25 cellular contexts compared by ENCODE assay signal in the genomic region with DNA sequence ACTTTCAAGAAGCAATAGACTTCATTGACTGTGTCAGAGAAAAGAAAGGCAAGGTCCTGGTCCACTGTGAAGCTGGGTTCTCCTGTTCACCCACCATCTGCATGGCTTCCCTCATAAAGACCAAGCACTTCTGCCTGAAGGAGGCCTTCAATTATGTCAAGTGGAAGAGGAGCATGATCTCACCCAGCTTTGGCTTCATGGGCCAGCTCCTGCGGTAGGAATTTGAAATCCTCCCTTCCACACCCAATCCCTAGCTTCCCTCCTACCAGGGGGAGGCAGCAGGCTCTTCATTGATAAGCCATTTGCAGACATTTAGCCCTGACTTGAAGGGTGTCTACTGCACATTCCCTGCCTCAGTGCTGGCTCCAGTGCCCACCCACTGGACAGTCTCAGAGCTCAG.
"Had no signal": no experiment of that assay in that cellular context is flagged by ENCODE, and none has a peak within 500 bp of the region (broad histone marks: within the 10 kb centered on the region; RNA-seq: fewer than 3 reads in every experiment).

No MANE protein-coding gene starts in this region.

- H3K4me2 ChIP-seq: neural progenitor cell had no signal

- H3K4me1 ChIP-seq: neural progenitor cell, parathyroid adenoma had no signal

- H3K27me3 ChIP-seq: ovary, testis had no signal

- DNase-seq: natural killer cell; occipital lobe; psoas muscle; right lobe of liver; sigmoid colon; small intestine; stimulated activated CD4-positive, alpha-beta T cell treated with anti-CD3 and anti-CD28 coated beads, Interleukin-15, amount 100 ng/mL, for 24 hours; stimulated activated CD4-positive, alpha-beta T cell treated with anti-CD3 and anti-CD28 coated beads, Interleukin-4, amount 100 ng/mL, for 1 hour; stimulated activated CD4-positive, alpha-beta T cell treated with anti-CD3 and anti-CD28 coated beads, Interleukin-4, amount 100 ng/mL, for 4 hours; stimulated activated CD8-positive, alpha-beta memory T cell treated with anti-CD3 and anti-CD28 coated beads, Interleukin-4, amount 100 ng/mL, for 48 hours; stimulated activated naive CD4-positive, alpha-beta T cell; stimulated activated naive CD8-positive, alpha-beta T cell treated with anti-CD3 and anti-CD28 coated beads, Interleukin-15, amount 100 ng/mL, for 72 hours; stimulated activated naive CD8-positive, alpha-beta T cell treated with anti-CD3 and anti-CD28 coated beads, Interleukin-15, Interleukin-2, amounts not matched to agents 100 U/mL and 50 U/mL, for 24 hours; substantia nigra; testis; tibial artery; transverse colon; upper lobe of right lung; uterus had no signal

- H3K4me3 ChIP-seq: neural progenitor cell, ovary, psoas muscle, right lobe of liver, sigmoid colon, suprapubic skin, testis, tibial artery, transverse colon, upper lobe of right lung, uterus had no signal

- H3K27ac ChIP-seq: neural progenitor cell, ovary, parathyroid adenoma, psoas muscle, right lobe of liver, sigmoid colon, suprapubic skin, testis, tibial artery, transverse colon, upper lobe of right lung, uterus had no signal

- H3K9me3 ChIP-seq: ovary, psoas muscle, right lobe of liver, sigmoid colon, suprapubic skin, testis, tibial artery, transverse colon, upper lobe of right lung, uterus had no signal

- H2AFZ ChIP-seq: neural progenitor cell, parathyroid adenoma had no signal

- H3K9ac ChIP-seq: neural progenitor cell, parathyroid adenoma had no signal

- H3K36me3 ChIP-seq: neural progenitor cell, ovary, right lobe of liver, sigmoid colon, suprapubic skin, tibial artery, transverse colon, upper lobe of right lung, uterus had no signal

- ATAC-seq: natural killer cell; psoas muscle; right cardiac atrium; right lobe of liver; stimulated activated memory B cell treated with anti-CD40 and anti-IgM and Interleukin-4, amounts not matched to agents 10 μg/mL and 1 μg/mL and 100 μg/mL, for 72 hours; stimulated activated naive CD8-positive, alpha-beta T cell treated with anti-CD3 and anti-CD28 coated beads, Interleukin-15, amount 100 ng/mL, for 72 hours; stimulated activated naive CD8-positive, alpha-beta T cell treated with anti-CD3 and anti-CD28 coated beads, Interleukin-15, Interleukin-2, amounts not matched to agents 100 U/mL and 50 U/mL, for 24 hours; upper lobe of right lung had no signal
